7 cellular contexts compared by ENCODE assay signal in genomic region chr2:111834221-111834620, GRCh38. TPM values are rescaled to one million over a fixed set of nuclear protein-coding genes. Genes with fewer than 3 reads are reported as not detected.
DNase-seq lines count a peak whose midpoint lies in the region; ATAC-seq lines count a peak whose summit lies in the region.
"Not testable (repeated sequence)": the region's sequence is repeated elsewhere in the genome, so short reads cannot be mapped to it uniquely, and the experiment has no call there.

No MANE protein-coding gene starts in this region.

- not testable (repeated sequence) for H3K27me3 Mint-ChIP-seq in T-helper 1 cell treated with Interleukin-12 subunit alpha and Interleukin-12 subunit beta and Interleukin-4 antibody, amounts not matched to agents 30 μg/mL and 1 μg/mL, for 36 hours (ENCODE audit: low read depth); activated CD4-positive, alpha-beta T cell treated with anti-CD3 and anti-CD28 coated beads, Interleukin-2, amount 10 ng/mL, durations not matched to agents 24 days and 14 days; activated CD8-positive, alpha-beta T cell treated with anti-CD3 and anti-CD28 coated beads, Interleukin-2, amount 10 ng/mL, durations not matched to agents 7 days and 5 days (ENCODE audit: low read depth); activated T-helper 1 cell treated with anti-CD3 and anti-CD28 coated beads, Interleukin-12 subunit alpha, Interleukin-12 subunit beta, Interleukin-2, Interleukin-4 antibody, amounts not matched to agents 30 ng/mL and 10 ng/mL and 1 ng/mL, durations not matched to agents 14 hours and 24 hours and 36 hours (ENCODE audit: insufficient read depth); activated naive CD4-positive, alpha-beta T cell treated with anti-CD3 and anti-CD28 coated beads, Interleukin-2, amount 50 U/mL, for 24 hours; activated naive CD8-positive, alpha-beta T cell treated with anti-CD3 and anti-CD28 coated beads, Interleukin-2, amount 50 U/mL, for 24 hours; stimulated activated naive CD8-positive, alpha-beta T cell treated with anti-CD3 and anti-CD28 coated beads, Interleukin-15, Interleukin-2, amounts not matched to agents 100 ng/mL and 50 ng/mL, for 24 hours

- not testable (repeated sequence) for H3K9me3 Mint-ChIP-seq in T-helper 1 cell treated with Interleukin-12 subunit alpha and Interleukin-12 subunit beta and Interleukin-4 antibody, amounts not matched to agents 30 μg/mL and 1 μg/mL, for 36 hours; activated CD4-positive, alpha-beta T cell treated with anti-CD3 and anti-CD28 coated beads, Interleukin-2, amount 10 ng/mL, durations not matched to agents 24 days and 14 days; activated CD8-positive, alpha-beta T cell treated with anti-CD3 and anti-CD28 coated beads, Interleukin-2, amount 10 ng/mL, durations not matched to agents 7 days and 5 days (ENCODE audit: insufficient read depth); activated T-helper 1 cell treated with anti-CD3 and anti-CD28 coated beads, Interleukin-12 subunit alpha, Interleukin-12 subunit beta, Interleukin-2, Interleukin-4 antibody, amounts not matched to agents 30 ng/mL and 10 ng/mL and 1 ng/mL, durations not matched to agents 14 hours and 24 hours and 36 hours; activated naive CD4-positive, alpha-beta T cell treated with anti-CD3 and anti-CD28 coated beads, Interleukin-2, amount 50 U/mL, for 24 hours; activated naive CD8-positive, alpha-beta T cell treated with anti-CD3 and anti-CD28 coated beads, Interleukin-2, amount 50 U/mL, for 24 hours; stimulated activated naive CD8-positive, alpha-beta T cell treated with anti-CD3 and anti-CD28 coated beads, Interleukin-15, Interleukin-2, amounts not matched to agents 100 ng/mL and 50 ng/mL, for 24 hours

- CTCF ChIA-PET in activated CD8-positive, alpha-beta T cell treated with anti-CD3 and anti-CD28 coated beads, Interleukin-2, amount 10 ng/mL, durations not matched to agents 7 days and 5 days (lab: Charles Lee): not testable (repeated sequence)

- intact Hi-C loops in activated CD4-positive, alpha-beta T cell treated with anti-CD3 and anti-CD28 coated beads, Interleukin-2, amount 10 ng/mL, durations not matched to agents 24 days and 14 days (cut with micrococcal nuclease); activated T-helper 1 cell treated with anti-CD3 and anti-CD28 coated beads, Interleukin-12 subunit alpha, Interleukin-12 subunit beta, Interleukin-2, Interleukin-4 antibody, amounts not matched to agents 30 ng/mL and 10 ng/mL and 1 ng/mL, durations not matched to agents 14 hours and 24 hours and 36 hours (cut with micrococcal nuclease): not testable (repeated sequence)

- H3K4me1 Mint-ChIP-seq in T-helper 1 cell treated with Interleukin-12 subunit alpha and Interleukin-12 subunit beta and Interleukin-4 antibody, amounts not matched to agents 30 μg/mL and 1 μg/mL, for 36 hours (ENCODE audit: low read depth): peaks cover 21% of the 10 kb centered on the region
- peaks cover 24% of the 10 kb centered on the region for H3K4me1 Mint-ChIP-seq in activated CD4-positive, alpha-beta T cell treated with anti-CD3 and anti-CD28 coated beads, Interleukin-2, amount 10 ng/mL, durations not matched to agents 24 days and 14 days
- peaks cover 13% of the 10 kb centered on the region for H3K4me1 Mint-ChIP-seq in activated CD8-positive, alpha-beta T cell treated with anti-CD3 and anti-CD28 coated beads, Interleukin-2, amount 10 ng/mL, durations not matched to agents 7 days and 5 days (ENCODE audit: low read depth)
- peaks cover 32% of the 10 kb centered on the region for H3K4me1 Mint-ChIP-seq in activated T-helper 1 cell treated with anti-CD3 and anti-CD28 coated beads, Interleukin-12 subunit alpha, Interleukin-12 subunit beta, Interleukin-2, Interleukin-4 antibody, amounts not matched to agents 30 ng/mL and 10 ng/mL and 1 ng/mL, durations not matched to agents 14 hours and 24 hours and 36 hours (ENCODE audit: low read depth)
- peaks cover 12% of the 10 kb centered on the region for H3K4me1 Mint-ChIP-seq in activated naive CD4-positive, alpha-beta T cell treated with anti-CD3 and anti-CD28 coated beads, Interleukin-2, amount 50 U/mL, for 24 hours
- peaks cover 15% of the 10 kb centered on the region for H3K4me1 Mint-ChIP-seq in activated naive CD8-positive, alpha-beta T cell treated with anti-CD3 and anti-CD28 coated beads, Interleukin-2, amount 50 U/mL, for 24 hours
- peaks cover 14% of the 10 kb centered on the region for H3K4me1 Mint-ChIP-seq in stimulated activated naive CD8-positive, alpha-beta T cell treated with anti-CD3 and anti-CD28 coated beads, Interleukin-15, Interleukin-2, amounts not matched to agents 100 ng/mL and 50 ng/mL, for 24 hours (ENCODE audit: low read depth)

- POLR2A ChIA-PET in activated CD8-positive, alpha-beta T cell treated with anti-CD3 and anti-CD28 coated beads, Interleukin-2, amount 10 ng/mL, durations not matched to agents 7 days and 5 days (lab: Charles Lee): not testable (repeated sequence)

- not testable (repeated sequence) for ATAC-seq in activated CD8-positive, alpha-beta T cell treated with anti-CD3 and anti-CD28 coated beads, Interleukin-2, amount 10 ng/mL, durations not matched to agents 7 days and 5 days
- peak; percentile 83 for ATAC-seq in activated naive CD8-positive, alpha-beta T cell treated with anti-CD3 and anti-CD28 coated beads, Interleukin-2, amount 50 U/mL, for 24 hours

- H3K27ac Mint-ChIP-seq in T-helper 1 cell treated with Interleukin-12 subunit alpha and Interleukin-12 subunit beta and Interleukin-4 antibody, amounts not matched to agents 30 μg/mL and 1 μg/mL, for 36 hours: peak overlapping the region; percentile 91
- peak overlapping the region; percentile 88 for H3K27ac Mint-ChIP-seq in activated CD4-positive, alpha-beta T cell treated with anti-CD3 and anti-CD28 coated beads, Interleukin-2, amount 10 ng/mL, durations not matched to agents 24 days and 14 days
- peak overlapping the region; percentile 14 for H3K27ac Mint-ChIP-seq in activated CD8-positive, alpha-beta T cell treated with anti-CD3 and anti-CD28 coated beads, Interleukin-2, amount 10 ng/mL, durations not matched to agents 7 days and 5 days
- H3K27ac Mint-ChIP-seq in activated T-helper 1 cell treated with anti-CD3 and anti-CD28 coated beads, Interleukin-12 subunit alpha, Interleukin-12 subunit beta, Interleukin-2, Interleukin-4 antibody, amounts not matched to agents 30 ng/mL and 10 ng/mL and 1 ng/mL, durations not matched to agents 14 hours and 24 hours and 36 hours: peak overlapping the region; percentile 90
- H3K27ac Mint-ChIP-seq in activated naive CD4-positive, alpha-beta T cell treated with anti-CD3 and anti-CD28 coated beads, Interleukin-2, amount 50 U/mL, for 24 hours: peak overlapping the region; percentile 65
- H3K27ac Mint-ChIP-seq in activated naive CD8-positive, alpha-beta T cell treated with anti-CD3 and anti-CD28 coated beads, Interleukin-2, amount 50 U/mL, for 24 hours: peak overlapping the region; percentile 72
- peak overlapping the region; percentile 68 for H3K27ac Mint-ChIP-seq in stimulated activated naive CD8-positive, alpha-beta T cell treated with anti-CD3 and anti-CD28 coated beads, Interleukin-15, Interleukin-2, amounts not matched to agents 100 ng/mL and 50 ng/mL, for 24 hours

- peaks cover 31% of the 10 kb centered on the region for H3K36me3 Mint-ChIP-seq in T-helper 1 cell treated with Interleukin-12 subunit alpha and Interleukin-12 subunit beta and Interleukin-4 antibody, amounts not matched to agents 30 μg/mL and 1 μg/mL, for 36 hours (ENCODE audit: low read depth)
- peaks cover 44% of the 10 kb centered on the region for H3K36me3 Mint-ChIP-seq in activated CD4-positive, alpha-beta T cell treated with anti-CD3 and anti-CD28 coated beads, Interleukin-2, amount 10 ng/mL, durations not matched to agents 24 days and 14 days (ENCODE audit: low read depth)
- peaks cover 38% of the 10 kb centered on the region for H3K36me3 Mint-ChIP-seq in activated CD8-positive, alpha-beta T cell treated with anti-CD3 and anti-CD28 coated beads, Interleukin-2, amount 10 ng/mL, durations not matched to agents 7 days and 5 days (ENCODE audit: low read depth)
- peaks cover 30% of the 10 kb centered on the region for H3K36me3 Mint-ChIP-seq in activated T-helper 1 cell treated with anti-CD3 and anti-CD28 coated beads, Interleukin-12 subunit alpha, Interleukin-12 subunit beta, Interleukin-2, Interleukin-4 antibody, amounts not matched to agents 30 ng/mL and 10 ng/mL and 1 ng/mL, durations not matched to agents 14 hours and 24 hours and 36 hours (ENCODE audit: low read depth)
- peaks cover 17% of the 10 kb centered on the region for H3K36me3 Mint-ChIP-seq in activated naive CD4-positive, alpha-beta T cell treated with anti-CD3 and anti-CD28 coated beads, Interleukin-2, amount 50 U/mL, for 24 hours
- peaks cover 45% of the 10 kb centered on the region for H3K36me3 Mint-ChIP-seq in activated naive CD8-positive, alpha-beta T cell treated with anti-CD3 and anti-CD28 coated beads, Interleukin-2, amount 50 U/mL, for 24 hours (ENCODE audit: low read depth)
- H3K36me3 Mint-ChIP-seq in stimulated activated naive CD8-positive, alpha-beta T cell treated with anti-CD3 and anti-CD28 coated beads, Interleukin-15, Interleukin-2, amounts not matched to agents 100 ng/mL and 50 ng/mL, for 24 hours (ENCODE audit: low read depth): peaks cover 45% of the 10 kb centered on the region

- H3K4me3 Mint-ChIP-seq in T-helper 1 cell treated with Interleukin-12 subunit alpha and Interleukin-12 subunit beta and Interleukin-4 antibody, amounts not matched to agents 30 μg/mL and 1 μg/mL, for 36 hours: peak overlapping the region; percentile 64
- H3K4me3 Mint-ChIP-seq in activated CD4-positive, alpha-beta T cell treated with anti-CD3 and anti-CD28 coated beads, Interleukin-2, amount 10 ng/mL, durations not matched to agents 24 days and 14 days: peak overlapping the region; percentile 65
- H3K4me3 Mint-ChIP-seq in activated CD8-positive, alpha-beta T cell treated with anti-CD3 and anti-CD28 coated beads, Interleukin-2, amount 10 ng/mL, durations not matched to agents 7 days and 5 days; activated naive CD4-positive, alpha-beta T cell treated with anti-CD3 and anti-CD28 coated beads, Interleukin-2, amount 50 U/mL, for 24 hours; activated naive CD8-positive, alpha-beta T cell treated with anti-CD3 and anti-CD28 coated beads, Interleukin-2, amount 50 U/mL, for 24 hours: not testable (repeated sequence)
- peak overlapping the region; percentile 49 for H3K4me3 Mint-ChIP-seq in activated T-helper 1 cell treated with anti-CD3 and anti-CD28 coated beads, Interleukin-12 subunit alpha, Interleukin-12 subunit beta, Interleukin-2, Interleukin-4 antibody, amounts not matched to agents 30 ng/mL and 10 ng/mL and 1 ng/mL, durations not matched to agents 14 hours and 24 hours and 36 hours
- H3K4me3 Mint-ChIP-seq in stimulated activated naive CD8-positive, alpha-beta T cell treated with anti-CD3 and anti-CD28 coated beads, Interleukin-15, Interleukin-2, amounts not matched to agents 100 ng/mL and 50 ng/mL, for 24 hours: peak overlapping the region; percentile 9

- peak; percentile 64 for DNase-seq in activated CD4-positive, alpha-beta T cell treated with anti-CD3 and anti-CD28 coated beads, Interleukin-2, amount 10 ng/mL, durations not matched to agents 24 days and 14 days
- DNase-seq in activated CD8-positive, alpha-beta T cell treated with anti-CD3 and anti-CD28 coated beads, Interleukin-2, amount 10 ng/mL, durations not matched to agents 7 days and 5 days; activated T-helper 1 cell treated with anti-CD3 and anti-CD28 coated beads, Interleukin-12 subunit alpha, Interleukin-12 subunit beta, Interleukin-2, Interleukin-4 antibody, amounts not matched to agents 30 ng/mL and 10 ng/mL and 1 ng/mL, durations not matched to agents 14 hours and 24 hours and 36 hours (ENCODE audit: low spot score); activated naive CD8-positive, alpha-beta T cell treated with anti-CD3 and anti-CD28 coated beads, Interleukin-2, amount 50 U/mL, for 24 hours: not testable (repeated sequence)

RNA-seq across cellular contexts. Expression of gene ANAPC1, which starts 49.8 kb away (rescaled TPM):
- 129 and 133 TPM in 2 replicates for total RNA-seq in activated CD4-positive, alpha-beta T cell treated with anti-CD3 and anti-CD28 coated beads, Interleukin-2, amount 10 ng/mL, durations not matched to agents 24 days and 14 days
- 10 to 100 TPM; 76.6 to 78.4 TPM for total RNA-seq in activated CD8-positive, alpha-beta T cell treated with anti-CD3 and anti-CD28 coated beads, Interleukin-2, amount 10 ng/mL, durations not matched to agents 7 days and 5 days
- 120 and 126 TPM in 2 replicates for total RNA-seq in activated T-helper 1 cell treated with anti-CD3 and anti-CD28 coated beads, Interleukin-12 subunit alpha, Interleukin-12 subunit beta, Interleukin-2, Interleukin-4 antibody, amounts not matched to agents 30 ng/mL and 10 ng/mL and 1 ng/mL, durations not matched to agents 14 hours and 24 hours and 36 hours

Comparison
In these comparisons a context has a peak if more than half of its experiments do, and no peak if none do; other contexts are left out.
1. H3K27ac Mint-ChIP-seq: peak in every context shown above with its lines; median percentile 91 in T-helper 1 cell treated with Interleukin-12 subunit alpha and Interleukin-12 subunit beta and Interleukin-4 antibody, amounts not matched to agents 30 μg/mL and 1 μg/mL, for 36 hours; 90 in activated T-helper 1 cell treated with anti-CD3 and anti-CD28 coated beads, Interleukin-12 subunit alpha, Interleukin-12 subunit beta, Interleukin-2, Interleukin-4 antibody, amounts not matched to agents 30 ng/mL and 10 ng/mL and 1 ng/mL, durations not matched to agents 14 hours and 24 hours and 36 hours; 88 in activated CD4-positive, alpha-beta T cell treated with anti-CD3 and anti-CD28 coated beads, Interleukin-2, amount 10 ng/mL, durations not matched to agents 24 days and 14 days; 72 in activated naive CD8-positive, alpha-beta T cell treated with anti-CD3 and anti-CD28 coated beads, Interleukin-2, amount 50 U/mL, for 24 hours; 68 in stimulated activated naive CD8-positive, alpha-beta T cell treated with anti-CD3 and anti-CD28 coated beads, Interleukin-15, Interleukin-2, amounts not matched to agents 100 ng/mL and 50 ng/mL, for 24 hours; 65 in activated naive CD4-positive, alpha-beta T cell treated with anti-CD3 and anti-CD28 coated beads, Interleukin-2, amount 50 U/mL, for 24 hours; 14 in activated CD8-positive, alpha-beta T cell treated with anti-CD3 and anti-CD28 coated beads, Interleukin-2, amount 10 ng/mL, durations not matched to agents 7 days and 5 days.